Comparison of ENCODE assay signal across 16 cellular contexts in the genomic region with DNA sequence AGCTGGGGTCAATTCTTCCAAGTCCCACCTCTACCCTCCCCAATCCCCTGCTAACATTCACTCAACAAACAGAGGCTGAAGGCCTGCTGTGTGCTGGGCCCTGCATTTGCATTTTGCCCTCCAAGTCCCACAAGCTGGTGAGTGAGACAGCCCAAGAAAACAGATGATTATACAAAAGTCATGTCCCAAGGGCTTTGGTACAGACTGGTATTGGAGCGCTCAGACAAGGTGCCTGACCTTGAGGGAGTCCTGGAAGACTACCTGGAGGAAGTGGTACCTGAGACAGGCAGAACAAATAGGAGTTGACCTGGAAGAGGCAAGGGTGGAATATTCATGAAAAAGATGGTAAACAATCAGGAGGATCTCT. TPM values are rescaled to one million over a fixed set of nuclear protein-coding genes. Genes with fewer than 3 reads are reported as not detected.
DNase-seq lines count a peak whose midpoint lies in the region; ATAC-seq, FAIRE-seq and TF ChIP-seq lines count a peak whose summit lies in the region.
"Had no signal": no experiment of that assay in that cellular context is flagged by ENCODE, and none has a peak within 500 bp of the region (broad histone marks: within the 10 kb centered on the region; RNA-seq: fewer than 3 reads in every experiment).

No MANE protein-coding gene starts in this region.

- no peaks in the 10 kb centered on the region for H3K36me3 Mint-ChIP-seq in mesothelial cell of epicardium
- no peaks in the 10 kb centered on the region for H3K36me3 Mint-ChIP-seq in endothelial cell (ENCODE audit: low read depth, unreplicated experiment)
- H3K36me3 Mint-ChIP-seq in CD4-positive, alpha-beta memory T cell = no peaks in the 10 kb centered on the region
- H3K36me3 Mint-ChIP-seq: natural killer cell had no signal

- CTCF ChIA-PET in K562 (lab: Yijun Ruan, JAX; ENCODE audit: low intra/inter-chr PET ratio) = no interaction called here
- CTCF ChIA-PET in CD4-positive, alpha-beta memory T cell (lab: Charles Lee; ENCODE audit: partially characterized antibody) = interaction anchor here (1.4 kb wide), 1 partner anchor 46 kb away, joined by 4 read pairs; no protein-coding TSS in a partner anchor

- no peak overlapping the region for H3K9ac ChIP-seq in GM23248
- peak overlapping the region; percentile 81 to 90; a peak in 3 of 4 replicates for H3K9ac ChIP-seq in K562 (ENCODE audit: insufficient read depth in 1 of 2, low read depth in 2 of 2, low read length in 2 of 2)
- peak overlapping the region; percentile 63 to 85 for H3K9ac ChIP-seq in stomach smooth muscle (ENCODE audit: low read length in 2 of 2)

- intact Hi-C loops in K562 (cut with micrococcal nuclease) = no loop called here
- intact Hi-C loops in CD4-positive, alpha-beta memory T cell (cut with micrococcal nuclease) = no loop called here

- POLR2A ChIA-PET in K562 (lab: Yijun Ruan, JAX) = interaction anchor here (0.5 to 1.8 kb wide), 7 partner anchors 8 to 25 kb away, joined by 3 to 9 read pairs (median 5); a partner anchor contains a TSS
- POLR2A ChIA-PET in CD4-positive, alpha-beta memory T cell (lab: Charles Lee; ENCODE audit: partially characterized antibody) = no interaction called here

- H3K4me3 Mint-ChIP-seq in mesothelial cell of epicardium (no peak overlapping the region), endothelial cell (ENCODE audit: unreplicated experiment) (no peak overlapping the region)
- no peak overlapping the region for H3K4me3 Mint-ChIP-seq in CD4-positive, alpha-beta memory T cell
- H3K4me3 Mint-ChIP-seq: activated CD4-positive, alpha-beta T cell treated with anti-CD3 and anti-CD28 coated beads, Interleukin-2, amount 10 ng/mL, durations not matched to agents 7 days and 5 days; activated T-cell treated with anti-CD3 and anti-CD28 coated beads, Interleukin-2, amount 50 U/mL, for 4 hours; natural killer cell had no signal

- H2AFZ ChIP-seq in GM23248 (peak overlapping the region; percentile 24; the same call in 1 of the 2 replicates), K562 (ENCODE audit: low read depth, low read length) (peak overlapping the region; percentile 99)

- H3K4me3 ChIP-seq in GM23248 (no peak overlapping the region), K562 (no peak overlapping the region; the same call in 1 of the 2 replicates), stomach smooth muscle (ENCODE audit: low read length in 2 of 2) (peak overlapping the region; percentile 60 to 99)
- H3K4me3 ChIP-seq in CD4-positive, alpha-beta memory T cell (ENCODE audit: low read length in 2 of 2) = no peak overlapping the region

- no peaks in the 10 kb centered on the region for H3K9me2 ChIP-seq in GM23248 (ENCODE audit: insufficient read depth)

- TF ChIP-seq CTCF in K562 (IDR thresholded peaks at IDR 0.05 in 2 of 3, conservative IDR thresholded peaks at IDR 0.05 in 1 of 3; ENCODE audit: insufficient read depth in 2 of 3, low read depth in 1 of 3, low read length in 3 of 3) (no peak), mesothelial cell of epicardium (IDR thresholded peaks at IDR 0.05; ENCODE audit: unreplicated experiment) (no peak), endothelial cell (IDR thresholded peaks at IDR 0.05; ENCODE audit: unreplicated experiment) (no peak)

- H3K27ac Mint-ChIP-seq in mesothelial cell of epicardium (peak overlapping the region; percentile 50), endothelial cell (ENCODE audit: unreplicated experiment) (no peak overlapping the region)
- no peak overlapping the region for H3K27ac Mint-ChIP-seq in CD4-positive, alpha-beta memory T cell
- H3K27ac Mint-ChIP-seq: activated CD4-positive, alpha-beta T cell treated with anti-CD3 and anti-CD28 coated beads, Interleukin-2, amount 10 ng/mL, durations not matched to agents 7 days and 5 days; natural killer cell had no signal

- in situ Hi-C loops in GM23248 (cut with MboI) = no loop called here
- in situ Hi-C loops in K562 (cut with MboI) = no loop called here

- H3K27me3 ChIP-seq in GM23248 (replicated peaks; ENCODE audit: insufficient read depth) (no peaks in the 10 kb centered on the region), K562 (ENCODE audit: control insufficient read depth in 2 of 2, insufficient read depth in 2 of 2, low read length in 2 of 2) (no peaks in the 10 kb centered on the region), stomach smooth muscle (ENCODE audit: control insufficient read depth in 1 of 2, insufficient read depth in 2 of 2, low read length in 2 of 2) (no peaks in the 10 kb centered on the region)
- H3K27me3 ChIP-seq in CD4-positive, alpha-beta memory T cell (ENCODE audit: insufficient read depth, low read length) = peaks cover 22% of the 10 kb centered on the region

- H3K4me1 ChIP-seq in GM23248 (ENCODE audit: insufficient read depth) (peaks cover 30% of the 10 kb centered on the region), K562 (replicated peaks in 1 of 2; ENCODE audit: control insufficient read depth in 2 of 2, insufficient read depth in 2 of 2, low read length in 2 of 2) (peaks cover 43 to 49% of the 10 kb centered on the region in 2 experiments), stomach smooth muscle (ENCODE audit: control insufficient read depth, insufficient read depth, low read length) (peaks cover 38% of the 10 kb centered on the region)
- peaks cover 8% of the 10 kb centered on the region for H3K4me1 ChIP-seq in CD4-positive, alpha-beta memory T cell (ENCODE audit: insufficient read depth, low read length)

- H3K4me2 ChIP-seq in GM23248 (ENCODE audit: unreplicated experiment) (no peak overlapping the region), K562 (ENCODE audit: insufficient read depth, low read length) (peak overlapping the region; percentile 77)

- no peak for FAIRE-seq in K562 (lab: Jason Lieb, UNC)
- FAIRE-seq: frontal cortex, keratinocyte had no signal

- no peaks in the 10 kb centered on the region for H3K9me3 Mint-ChIP-seq in mesothelial cell of epicardium
- no peaks in the 10 kb centered on the region for H3K9me3 Mint-ChIP-seq in endothelial cell (ENCODE audit: unreplicated experiment)
- H3K9me3 Mint-ChIP-seq in CD4-positive, alpha-beta memory T cell = peaks cover 0 to 2% (median 0%) of the 10 kb centered on the region in 8 donors
- H3K9me3 Mint-ChIP-seq: activated CD4-positive, alpha-beta T cell treated with anti-CD3 and anti-CD28 coated beads, Interleukin-2, amount 10 ng/mL, durations not matched to agents 7 days and 5 days; activated T-cell treated with anti-CD3 and anti-CD28 coated beads, Interleukin-2, amount 50 U/mL, for 4 hours; natural killer cell had no signal

- no peak for TF ChIP-seq EP300 in K562 (IDR thresholded peaks at IDR 0.05; ENCODE audit: low read length)

- no peaks in the 10 kb centered on the region for H3K9me1 ChIP-seq in K562 (ENCODE audit: control insufficient read depth, insufficient read depth, low read length)

- H3K36me3 ChIP-seq in GM23248 (ENCODE audit: low read depth) (no peaks in the 10 kb centered on the region), K562 (ENCODE audit: control insufficient read depth, insufficient read depth, low read length) (no peaks in the 10 kb centered on the region), stomach smooth muscle (ENCODE audit: control insufficient read depth in 2 of 2, insufficient read depth in 2 of 2, low read length in 2 of 2) (peaks cover 21% of the 10 kb centered on the region in 2 donors)
- H3K36me3 ChIP-seq in CD4-positive, alpha-beta memory T cell (ENCODE audit: insufficient read depth, low read length) = no peaks in the 10 kb centered on the region

- H3K9me3 ChIP-seq in GM23248 (ENCODE audit: low read depth) (no peaks in the 10 kb centered on the region), K562 (replicated peaks; ENCODE audit: control insufficient read depth, insufficient read depth, low read depth, low read length) (no peaks in the 10 kb centered on the region), stomach smooth muscle (ENCODE audit: control insufficient read depth in 2 of 2, low read length in 2 of 2) (no peaks in the 10 kb centered on the region)
- H3K9me3 ChIP-seq in CD4-positive, alpha-beta memory T cell (ENCODE audit: control insufficient read depth in 1 of 2, low read length in 2 of 2) = no peaks in the 10 kb centered on the region

- TF ChIP-seq RAD21 in K562 (CRISPR knock-in tag; conservative IDR thresholded peaks at IDR 0.05 in 1 of 2, IDR thresholded peaks at IDR 0.05 in 1 of 2) = no peak

- ATAC-seq in K562 = no peak
- ATAC-seq: activated T-cell treated with anti-CD3 and anti-CD28 coated beads, Interleukin-2, amount 50 U/mL, for 4 hours; natural killer cell had no signal

- no peak for DNase-seq in GM23248
- DNase-seq in K562 (ENCODE audit: extremely low read depth in 1 of 4, low spot score in 3 of 4) = no peak
- DNase-seq in mesothelial cell of epicardium (ENCODE audit: low spot score in 2 of 2, unreplicated experiment in 2 of 2) = no peak
- DNase-seq in endothelial cell (ENCODE audit: low spot score) = no peak
- DNase-seq in mucosa of gallbladder (ENCODE audit: low spot score) = no peak
- DNase-seq in HCEC 1CT = no peak
- no peak for DNase-seq in CD4-positive, alpha-beta memory T cell
- DNase-seq: activated CD4-positive, alpha-beta T cell treated with anti-CD3 and anti-CD28 coated beads, Interleukin-2, amount 10 ng/mL, durations not matched to agents 7 days and 5 days; activated T-cell treated with anti-CD3 and anti-CD28 coated beads, Interleukin-2, amount 50 U/mL, for 4 hours; effector memory CD4-positive, alpha-beta T cell; MM.1S; natural killer cell had no signal

- no TSS peak for BruUV-seq in K562 (replicated peaks; lab: Mats Ljungman, UMichigan)

- H3K79me2 ChIP-seq in GM23248 (ENCODE audit: insufficient read depth) (peaks cover 26% of the 10 kb centered on the region), K562 (ENCODE audit: control insufficient read depth, insufficient read depth, low read length) (no peaks in the 10 kb centered on the region)

- 94 to 95% methylated on average over 1 of the region's 1 CpG for WGBS in GM23248 (ENCODE audit: low coverage in 1 of 2, low lambda C conversion rate in 2 of 2, missing lambda C conversion rate in 2 of 2), 2 experiments
- 86% methylated on average over 1 of the region's 1 CpG for WGBS in K562 (ENCODE audit: insufficient coverage, low coverage, missing lambda C conversion rate)

- no peaks in the 10 kb centered on the region for H3K27me3 Mint-ChIP-seq in mesothelial cell of epicardium (ENCODE audit: low read depth)
- peaks cover 8% of the 10 kb centered on the region for H3K27me3 Mint-ChIP-seq in endothelial cell (ENCODE audit: unreplicated experiment)
- H3K27me3 Mint-ChIP-seq in CD4-positive, alpha-beta memory T cell = peaks cover 37 to 47% of the 10 kb centered on the region in 2 donors

- peaks cover 7% of the 10 kb centered on the region for H3F3A ChIP-seq in GM23248 (ENCODE audit: insufficient read depth)

- TF ChIP-seq POLR2A in K562 (conservative IDR thresholded peaks at IDR 0.05) = no peak

- peaks cover 56% of the 10 kb centered on the region for H3K4me1 Mint-ChIP-seq in mesothelial cell of epicardium
- H3K4me1 Mint-ChIP-seq in endothelial cell (ENCODE audit: unreplicated experiment) = peaks cover 29% of the 10 kb centered on the region
- H3K4me1 Mint-ChIP-seq in CD4-positive, alpha-beta memory T cell = peaks cover 6 to 21% (median 12%) of the 10 kb centered on the region in 4 donors

- H3K27ac ChIP-seq in GM23248 = no peak overlapping the region
- peak overlapping the region; percentile 91 for H3K27ac ChIP-seq in K562 (ENCODE audit: extremely low read depth, low read depth, low read length)
- H3K27ac ChIP-seq in stomach smooth muscle (ENCODE audit: low read length) = peak overlapping the region; percentile 82
- H3K27ac ChIP-seq in CD4-positive, alpha-beta memory T cell (ENCODE audit: low read depth, low read length) = no peak overlapping the region

- H4K20me1 ChIP-seq in GM23248 (ENCODE audit: insufficient read depth) = no peaks in the 10 kb centered on the region
- no peaks in the 10 kb centered on the region for H4K20me1 ChIP-seq in K562 (replicated peaks; ENCODE audit: control insufficient read depth, insufficient read depth, low read length)

RNA-seq across cellular contexts. Expression of a gene that starts 4.2 kb away (rescaled TPM):
- 7.8 and 8.9 TPM in 2 replicates for total RNA-seq in GM23248 (2014; rRNA removed; shearing (Covaris generic))
- polyA plus RNA-seq in GM23248 (2016; fragmentation: Nextera tagmentation; extraction: Ambion mirVana) = 6.1 and 6.3 TPM in 2 replicates
- 0.65 and 1.6 TPM in 2 replicates for total RNA-seq in K562 (2011; cell fraction: chromatin; rRNA removed; ENCODE audit: low replicate concordance)
- total RNA-seq in K562 (2011; cell fraction: nucleolus; rRNA removed) = 1.4 and 1.7 TPM in 2 replicates
- 0.92 and 1.5 TPM in 2 replicates for total RNA-seq in K562 (2011; cell fraction: nucleoplasm; rRNA removed)
- 0.54 and 0.69 TPM in 2 replicates for total RNA-seq in K562 (2014; rRNA removed)
- 0.16 and 0.22 TPM in 2 replicates for total RNA-seq in K562 (2014; rRNA removed; fragmentation: Illumina TruSeq; extraction: Trizol)
- 0.15 and 0.22 TPM in 2 replicates for total RNA-seq in K562 (2015; rRNA removed; fragmentation: Illumina TruSeq; extraction: Trizol)
- 0.42 and 0.54 TPM in 2 replicates for total RNA-seq in K562 (2021)
- 0.28 and 0.43 TPM in 2 replicates for polyA plus RNA-seq in K562 (2011; rRNA removed)
- 0.24 and 0.48 TPM in 2 replicates for polyA plus RNA-seq in K562 (2011; cell fraction: cytosol; rRNA removed)
- 0.65 and 1.5 TPM in 2 replicates for polyA plus RNA-seq in K562 (2011; cell fraction: nucleus; rRNA removed)
- polyA plus RNA-seq in K562 (2012) = 0.33 and 0.69 TPM in 2 replicates
- polyA plus RNA-seq in K562 (2014; fragmentation: Illumina TruSeq; extraction: Trizol) = 0.40 and 0.45 TPM in 2 replicates
- under 1 TPM in 1 of 2 experiments, not detected in 1; 0.03 TPM for polyA plus RNA-seq in K562 (2014; fragmentation: Nextera tagmentation; extraction: Ambion mirVana)
- 0.33 and 0.39 TPM in 2 replicates for polyA plus RNA-seq in K562 (2014; rRNA removed)
- 0.27 and 0.60 TPM in 2 replicates for polyA minus RNA-seq in K562 (2011; rRNA and poly(A)+ RNA removed)
- 0.38 TPM in 1 of 2 replicates, not detected in the other for polyA minus RNA-seq in K562 (2011; cell fraction: cytosol; rRNA and poly(A)+ RNA removed)
- polyA minus RNA-seq in K562 (2011; cell fraction: nucleus; rRNA and poly(A)+ RNA removed) = 0.56 and 0.81 TPM in 2 replicates
- 4.8 to 5.6 TPM (median 5.4 TPM) in 3 replicates for total RNA-seq in mesothelial cell of epicardium
- total RNA-seq in endothelial cell (ENCODE audit: unreplicated experiment) = not detected
- 257 TPM for total RNA-seq in mucosa of gallbladder
- not detected for total RNA-seq in CD4-positive, alpha-beta memory T cell
- polyA plus RNA-seq in CD4-positive, alpha-beta memory T cell = not detected
- total RNA-seq: activated CD4-positive, alpha-beta T cell treated with anti-CD3 and anti-CD28 coated beads, Interleukin-2, amount 10 ng/mL, durations not matched to agents 7 days and 5 days; natural killer cell; T-helper 2 cell treated with Interferon-gamma antibody and Interleukin-4, amounts not matched to agents 100 ng/mL and 5 ng/mL, for 36 hours had no signal
- polyA plus RNA-seq: keratinocyte had no signal

RNA-seq across cellular contexts. Expression of a gene that starts 13.2 kb away (rescaled TPM):
- 56.4 and 68.8 TPM in 2 replicates for total RNA-seq in GM23248 (2014; rRNA removed; shearing (Covaris generic))
- 116 and 123 TPM in 2 replicates for polyA plus RNA-seq in GM23248 (2016; fragmentation: Nextera tagmentation; extraction: Ambion mirVana)
- total RNA-seq in K562 (2011; cell fraction: chromatin; rRNA removed; ENCODE audit: low replicate concordance) = 89.8 and 171 TPM in 2 replicates
- total RNA-seq in K562 (2011; cell fraction: nucleolus; rRNA removed) = 62.5 and 62.7 TPM in 2 replicates
- 108 and 147 TPM in 2 replicates for total RNA-seq in K562 (2011; cell fraction: nucleoplasm; rRNA removed)
- total RNA-seq in K562 (2014; rRNA removed) = 116 and 131 TPM in 2 replicates
- total RNA-seq in K562 (2014; rRNA removed; fragmentation: Illumina TruSeq; extraction: Trizol) = 226 and 256 TPM in 2 replicates
- total RNA-seq in K562 (2015; rRNA removed; fragmentation: Illumina TruSeq; extraction: Trizol) = 158 and 173 TPM in 2 replicates
- 179 and 180 TPM in 2 replicates for total RNA-seq in K562 (2021)
- 197 and 262 TPM in 2 replicates for polyA plus RNA-seq in K562 (2011; rRNA removed)
- 61.6 and 97.5 TPM in 2 replicates for polyA plus RNA-seq in K562 (2011; cell fraction: cytosol; rRNA removed)
- polyA plus RNA-seq in K562 (2011; cell fraction: nucleus; rRNA removed) = 58.4 and 74.7 TPM in 2 replicates
- 85.8 and 148 TPM in 2 replicates for polyA plus RNA-seq in K562 (2012)
- polyA plus RNA-seq in K562 (2014; fragmentation: Illumina TruSeq; extraction: Trizol) = 146 and 154 TPM in 2 replicates
- 100 to 1,000 TPM; 676 to 744 TPM for polyA plus RNA-seq in K562 (2014; fragmentation: Nextera tagmentation; extraction: Ambion mirVana)
- polyA plus RNA-seq in K562 (2014; rRNA removed) = 155 and 178 TPM in 2 replicates
- polyA minus RNA-seq in K562 (2011; rRNA and poly(A)+ RNA removed) = 94.8 and 116 TPM in 2 replicates
- 31.9 and 42.0 TPM in 2 replicates for polyA minus RNA-seq in K562 (2011; cell fraction: cytosol; rRNA and poly(A)+ RNA removed)
- polyA minus RNA-seq in K562 (2011; cell fraction: nucleus; rRNA and poly(A)+ RNA removed) = 29.8 and 43.9 TPM in 2 replicates
- 42.6 to 46.5 TPM (median 46.3 TPM) in 3 replicates for total RNA-seq in mesothelial cell of epicardium
- total RNA-seq in endothelial cell (ENCODE audit: unreplicated experiment) = 45.7 TPM
- total RNA-seq in mucosa of gallbladder = 37.5 TPM
- 10 to 100 TPM; 26.0 to 27.1 TPM for total RNA-seq in CD4-positive, alpha-beta memory T cell
- 10 to 100 TPM; 28.4 to 29.2 TPM for polyA plus RNA-seq in CD4-positive, alpha-beta memory T cell

RNA-seq across cellular contexts. Expression of a gene that starts 40.3 kb away (rescaled TPM):
- total RNA-seq in GM23248 (2014; rRNA removed; shearing (Covaris generic)) = 80.5 and 83.6 TPM in 2 replicates
- 68.6 and 70.7 TPM in 2 replicates for polyA plus RNA-seq in GM23248 (2016; fragmentation: Nextera tagmentation; extraction: Ambion mirVana)
- total RNA-seq in K562 (2011; cell fraction: chromatin; rRNA removed; ENCODE audit: low replicate concordance) = 80.9 and 81.4 TPM in 2 replicates
- total RNA-seq in K562 (2011; cell fraction: nucleolus; rRNA removed) = 51.8 and 56.9 TPM in 2 replicates
- 46.3 and 49.2 TPM in 2 replicates for total RNA-seq in K562 (2011; cell fraction: nucleoplasm; rRNA removed)
- 64.4 and 76.9 TPM in 2 replicates for total RNA-seq in K562 (2014; rRNA removed)
- total RNA-seq in K562 (2014; rRNA removed; fragmentation: Illumina TruSeq; extraction: Trizol) = 51.4 and 56.3 TPM in 2 replicates
- total RNA-seq in K562 (2015; rRNA removed; fragmentation: Illumina TruSeq; extraction: Trizol) = 61.6 and 63.4 TPM in 2 replicates
- 85.1 and 85.9 TPM in 2 replicates for total RNA-seq in K562 (2021)
- 47.7 and 102 TPM in 2 replicates for polyA plus RNA-seq in K562 (2011; rRNA removed)
- polyA plus RNA-seq in K562 (2011; cell fraction: cytosol; rRNA removed) = 51.2 and 51.7 TPM in 2 replicates
- polyA plus RNA-seq in K562 (2011; cell fraction: nucleus; rRNA removed) = 83.3 and 107 TPM in 2 replicates
- 97.9 and 111 TPM in 2 replicates for polyA plus RNA-seq in K562 (2012)
- 119 and 131 TPM in 2 replicates for polyA plus RNA-seq in K562 (2014; fragmentation: Illumina TruSeq; extraction: Trizol)
- 10 to 100 TPM; 27.5 to 35.1 TPM for polyA plus RNA-seq in K562 (2014; fragmentation: Nextera tagmentation; extraction: Ambion mirVana)
- polyA plus RNA-seq in K562 (2014; rRNA removed) = 63.5 and 70.8 TPM in 2 replicates
- 40.3 and 59.5 TPM in 2 replicates for polyA minus RNA-seq in K562 (2011; rRNA and poly(A)+ RNA removed)
- polyA minus RNA-seq in K562 (2011; cell fraction: cytosol; rRNA and poly(A)+ RNA removed) = 46.6 and 57.6 TPM in 2 replicates
- polyA minus RNA-seq in K562 (2011; cell fraction: nucleus; rRNA and poly(A)+ RNA removed) = 16.6 and 28.9 TPM in 2 replicates
- 76.6 to 84.3 TPM (median 79.3 TPM) in 3 replicates for total RNA-seq in mesothelial cell of epicardium
- 70.1 TPM for total RNA-seq in endothelial cell (ENCODE audit: unreplicated experiment)
- 78.8 TPM for total RNA-seq in mucosa of gallbladder
- total RNA-seq in CD4-positive, alpha-beta memory T cell = 10 to 100 TPM; 25.9 to 29.1 TPM
- 10 to 100 TPM; 30.3 to 41.4 TPM for polyA plus RNA-seq in CD4-positive, alpha-beta memory T cell

RNA-seq across cellular contexts. Expression of a gene that starts 53.4 kb away (rescaled TPM):
- total RNA-seq in GM23248 (2014; rRNA removed; shearing (Covaris generic)) = 24.8 and 42.4 TPM in 2 replicates
- polyA plus RNA-seq in GM23248 (2016; fragmentation: Nextera tagmentation; extraction: Ambion mirVana) = 47.9 and 48.0 TPM in 2 replicates
- total RNA-seq in K562 (2011; cell fraction: chromatin; rRNA removed; ENCODE audit: low replicate concordance) = 0.74 and 2.5 TPM in 2 replicates
- 1.8 and 3.3 TPM in 2 replicates for total RNA-seq in K562 (2011; cell fraction: nucleolus; rRNA removed)
- total RNA-seq in K562 (2011; cell fraction: nucleoplasm; rRNA removed) = 2.2 and 3.8 TPM in 2 replicates
- total RNA-seq in K562 (2014; rRNA removed) = 0.68 and 1.0 TPM in 2 replicates
- total RNA-seq in K562 (2014; rRNA removed; fragmentation: Illumina TruSeq; extraction: Trizol) = 0.15 TPM in 1 of 2 replicates, not detected in the other
- total RNA-seq in K562 (2015; rRNA removed; fragmentation: Illumina TruSeq; extraction: Trizol) = 0.19 and 0.43 TPM in 2 replicates
- total RNA-seq in K562 (2021) = 0.40 and 0.84 TPM in 2 replicates
- polyA plus RNA-seq in K562 (2011; rRNA removed) = 0.95 and 1.2 TPM in 2 replicates
- polyA plus RNA-seq in K562 (2011; cell fraction: cytosol; rRNA removed) = 1.3 and 5.2 TPM in 2 replicates
- 1.3 and 4.0 TPM in 2 replicates for polyA plus RNA-seq in K562 (2011; cell fraction: nucleus; rRNA removed)
- polyA plus RNA-seq in K562 (2012) = 0.74 and 2.6 TPM in 2 replicates
- 0.27 and 0.75 TPM in 2 replicates for polyA plus RNA-seq in K562 (2014; fragmentation: Illumina TruSeq; extraction: Trizol)
- not detected for polyA plus RNA-seq in K562 (2014; fragmentation: Nextera tagmentation; extraction: Ambion mirVana)
- polyA plus RNA-seq in K562 (2014; rRNA removed) = 0.73 and 0.81 TPM in 2 replicates
- 0.21 and 1.1 TPM in 2 replicates for polyA minus RNA-seq in K562 (2011; rRNA and poly(A)+ RNA removed)
- polyA minus RNA-seq in K562 (2011; cell fraction: cytosol; rRNA and poly(A)+ RNA removed) = not detected in 2 replicates
- 0.54 and 1.1 TPM in 2 replicates for polyA minus RNA-seq in K562 (2011; cell fraction: nucleus; rRNA and poly(A)+ RNA removed)
- 8.3 to 11.5 TPM (median 9.8 TPM) in 3 replicates for total RNA-seq in mesothelial cell of epicardium
- total RNA-seq in endothelial cell (ENCODE audit: unreplicated experiment) = 0.85 TPM
- 29.4 TPM for total RNA-seq in mucosa of gallbladder
- under 1 TPM; 0.58 to 0.94 TPM for total RNA-seq in CD4-positive, alpha-beta memory T cell
- polyA plus RNA-seq in CD4-positive, alpha-beta memory T cell = under 1 TPM in 1 of 2 donors, not detected in 1; 0.59 TPM

Comparison
In these comparisons a context has a peak if more than half of its experiments do, and no peak if none do; other contexts are left out.
1. H3K27ac ChIP-seq: peak in K562 (single experiment) and stomach smooth muscle (single experiment); none in GM23248 (single experiment) and CD4-positive, alpha-beta memory T cell (single experiment).
2. H3K4me3 ChIP-seq: peak in stomach smooth muscle (2 of 2); none in GM23248 (single experiment), K562 (single experiment) and CD4-positive, alpha-beta memory T cell (0 of 2).
3. RNA of a gene that starts 4.2 kb away (total RNA-seq): 257 TPM in mucosa of gallbladder (single experiment); 7.8 to 8.9 TPM in GM23248, 4.8 to 5.6 TPM in mesothelial cell of epicardium, 0.15 to 1.7 TPM in K562, not detected in endothelial cell (single experiment) and not detected in CD4-positive, alpha-beta memory T cell; every median in the first group is over 10 times any median in the second.